24 cellular contexts compared by ENCODE assay signal in genomic region chr2:67216103-67216502, GRCh38.
"Had no signal": no experiment of that assay in that cellular context is flagged by ENCODE, and none has a peak within 500 bp of the region (broad histone marks: within the 10 kb centered on the region; RNA-seq: fewer than 3 reads in every experiment).

No MANE protein-coding gene starts in this region.

- DNase-seq: activated CD4-positive, alpha-beta T cell treated with anti-CD3 and anti-CD28 coated beads for 1 hour; activated CD4-positive, alpha-beta T cell treated with anti-CD3 and anti-CD28 coated beads, Interleukin-2, amount 50 U/mL, for 4 hours; activated gamma-delta T cell treated with Interleukin-2 at 50 U/mL for 16 hours; adrenal gland; effector memory CD4-positive, alpha-beta T cell; head of caudate nucleus; immature natural killer cell; kidney glomerular epithelial cell; left ventricle myocardium inferior; mammary epithelial cell; mucosa of descending colon; naive thymus-derived CD8-positive, alpha-beta T cell; retina; stimulated activated CD4-positive, alpha-beta T cell treated with anti-CD3 and anti-CD28 coated beads, Interleukin-2, amount 100 ng/mL, for 24 hours; stimulated activated naive CD4-positive, alpha-beta T cell treated with Interleukin-2 at 50 U/mL for 16 hours; SW 1271; T-helper 2 cell; trophoblast cell; WERI-Rb-1 had no signal

- H3K4me3 Mint-ChIP-seq: dendritic cell treated with granulocyte-macrophage colony-stimulating factor and Interleukin-4, amounts not matched to agents 40 ng/mL and 50 ng/mL, for 4 days; immature natural killer cell; naive thymus-derived CD8-positive, alpha-beta T cell had no signal

- H3K4me1 Mint-ChIP-seq: immature natural killer cell had no signal

- H3K36me3 ChIP-seq: adrenal gland, left ventricle myocardium inferior, neutrophil, WERI-Rb-1 had no signal

- H3K9me3 ChIP-seq: adrenal gland, mucosa of descending colon, neutrophil had no signal

- H3K27me3 ChIP-seq: adrenal gland had no signal

- H3K9me3 Mint-ChIP-seq: dendritic cell treated with granulocyte-macrophage colony-stimulating factor and Interleukin-4, amounts not matched to agents 40 ng/mL and 50 ng/mL, for 4 days had no signal

- ATAC-seq: activated naive CD4-positive, alpha-beta T cell treated with anti-CD3 and anti-CD28 coated beads, Interleukin-2, amount 50 U/mL, for 72 hours; mucosa of descending colon; naive thymus-derived CD8-positive, alpha-beta T cell had no signal

- FAIRE-seq: astrocyte, frontal cortex had no signal

- H3K4me3 ChIP-seq: adrenal gland, left ventricle myocardium inferior, mucosa of descending colon had no signal

- H3K36me3 Mint-ChIP-seq: activated naive CD4-positive, alpha-beta T cell treated with anti-CD3 and anti-CD28 coated beads, Interleukin-2, amount 50 U/mL, for 72 hours; immature natural killer cell had no signal

- H3K27ac ChIP-seq: adrenal gland, left ventricle myocardium inferior, neutrophil, WERI-Rb-1 had no signal

- H3K27ac Mint-ChIP-seq: activated naive CD4-positive, alpha-beta T cell treated with anti-CD3 and anti-CD28 coated beads, Interleukin-2, amount 50 U/mL, for 72 hours; dendritic cell treated with granulocyte-macrophage colony-stimulating factor and Interleukin-4, amounts not matched to agents 40 ng/mL and 50 ng/mL, for 4 days; immature natural killer cell had no signal

- H3K4me1 ChIP-seq: left ventricle myocardium inferior had no signal

- H3K27me3 Mint-ChIP-seq: dendritic cell treated with granulocyte-macrophage colony-stimulating factor and Interleukin-4, amounts not matched to agents 40 ng/mL and 50 ng/mL, for 4 days had no signal
